In the genomic region with DNA sequence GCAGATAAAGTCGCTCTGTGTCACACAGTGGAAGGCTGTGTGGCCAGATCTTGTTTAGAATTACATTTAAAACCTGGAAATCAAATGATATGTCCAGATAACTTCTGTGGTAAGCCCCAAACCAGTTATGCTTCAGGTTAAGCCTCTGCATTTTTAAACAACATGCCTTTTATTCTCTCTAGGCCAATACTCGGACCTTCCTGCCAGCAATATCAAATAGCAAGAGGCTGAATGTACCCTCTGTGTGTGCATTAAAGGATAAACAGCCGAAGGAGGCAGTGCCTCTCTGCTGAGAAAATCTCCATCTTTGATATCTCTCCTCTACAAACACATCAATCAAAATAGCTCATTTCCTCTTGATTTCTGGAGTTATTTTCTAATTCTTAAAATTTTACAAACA, we compare ENCODE assay signal across 23 cellular contexts.
DNase-seq lines count a peak whose midpoint lies in the region; TF ChIP-seq lines count a peak whose summit lies in the region.
"Had no signal": no experiment of that assay in that cellular context is flagged by ENCODE, and none has a peak within 500 bp of the region (broad histone marks: within the 10 kb centered on the region; RNA-seq: fewer than 3 reads in every experiment).

No MANE protein-coding gene starts in this region.

- H3K27ac ChIP-seq in smooth muscle cell (ENCODE audit: low read depth): peak overlapping the region; percentile 13
- H3K27ac ChIP-seq: A549; BLaER1 treated with 17β-estradiol and CSF1 and Interleukin-3, amounts not matched to agents 10 nM and 100 nM; GM23248 had no signal

- no peaks in the 10 kb centered on the region for H3K9me3 ChIP-seq in smooth muscle cell (replicated peaks; ENCODE audit: low read depth)
- H3K9me3 ChIP-seq: A549; BE2C; BLaER1 treated with 17β-estradiol and CSF1 and Interleukin-3, amounts not matched to agents 10 nM and 100 nM; HAP-1 had no signal

- no peaks in the 10 kb centered on the region for H3F3A ChIP-seq in smooth muscle cell (ENCODE audit: low read depth)

- no peak overlapping the region for H3K4me3 ChIP-seq in smooth muscle cell
- H3K4me3 ChIP-seq: A549; BLaER1 treated with 17β-estradiol and CSF1 and Interleukin-3, amounts not matched to agents 10 nM and 100 nM; GM23248; HAP-1 had no signal

- no peaks in the 10 kb centered on the region for H3K36me3 ChIP-seq in smooth muscle cell (ENCODE audit: low read depth)
- H3K36me3 ChIP-seq: BE2C; BLaER1 treated with 17β-estradiol and CSF1 and Interleukin-3, amounts not matched to agents 10 nM and 100 nM; HAP-1 had no signal

- no peaks in the 10 kb centered on the region for H3K4me1 ChIP-seq in smooth muscle cell (ENCODE audit: low read depth)
- H3K4me1 ChIP-seq: A549; BE2C; BLaER1 treated with 17β-estradiol and CSF1 and Interleukin-3, amounts not matched to agents 10 nM and 100 nM; HAP-1 had no signal

- no peak for TF ChIP-seq CTCF in smooth muscle cell (IDR thresholded peaks at IDR 0.05; ENCODE audit: borderline replicate concordance, insufficient read depth, poor library complexity, severe bottlenecking)
- TF ChIP-seq CTCF in GM13976 (IDR thresholded peaks at IDR 0.05; ENCODE audit: borderline replicate concordance, control extremely low read depth, extremely low read depth, insufficient read depth, missing control alignments): no peak

- no peaks in the 10 kb centered on the region for H3K79me2 ChIP-seq in smooth muscle cell (ENCODE audit: low read depth)

- no peak overlapping the region for H3K9ac ChIP-seq in smooth muscle cell (ENCODE audit: low read depth)
- H3K9ac ChIP-seq: BLaER1 treated with 17β-estradiol and CSF1 and Interleukin-3, amounts not matched to agents 10 nM and 100 nM; GM23248 had no signal

- H2AFZ ChIP-seq in smooth muscle cell (ENCODE audit: low read depth): no peak overlapping the region
- H2AFZ ChIP-seq: GM23248 had no signal

- no peak overlapping the region for H3K4me2 ChIP-seq in smooth muscle cell
- H3K4me2 ChIP-seq: A549; BLaER1 treated with 17β-estradiol and CSF1 and Interleukin-3, amounts not matched to agents 10 nM and 100 nM had no signal

- peak; percentile 79 for DNase-seq in COLO829 (ENCODE audit: low spot score)
- DNase-seq in H4 (ENCODE audit: low spot score): peak; percentile 27
- peak; percentile 53 for DNase-seq in astrocyte of the hippocampus (ENCODE audit: low read depth, low spot score)
- DNase-seq in smooth muscle cell (lab: John Stamatoyannopoulos, UW; ENCODE audit: unreplicated experiment): no peak
- no peak for DNase-seq in GM13976 (ENCODE audit: low spot score)
- no peak for DNase-seq in activated CD4-positive, alpha-beta T cell treated with anti-CD3 and anti-CD28 coated beads for 4 hours
- no peak for DNase-seq in activated CD8-positive, alpha-beta memory T cell treated with anti-CD3 and anti-CD28 coated beads, Interleukin-2, amount 50 U/mL, for 4 hours
- DNase-seq: 8988T; ACHN; AML-193; BE2C; Calu3; CD4-positive, alpha-beta T cell; CD8-positive, alpha-beta memory T cell; COR-L47; DMS53; DMS79 treated with DMSO at 0.1 percent for 48 hours; GF-D8; GM23248; HFFc6 had no signal

- in situ Hi-C loops in GM13976 (cut with MboI; ENCODE audit: low sequenced_read_pairs, unreplicated experiment): no loop called here

- H4K20me1 ChIP-seq in smooth muscle cell (ENCODE audit: low read depth): no peaks in the 10 kb centered on the region
- H4K20me1 ChIP-seq: BLaER1 treated with 17β-estradiol and CSF1 and Interleukin-3, amounts not matched to agents 10 nM and 100 nM had no signal

- no peaks in the 10 kb centered on the region for H3K27me3 ChIP-seq in smooth muscle cell (ENCODE audit: low read depth)
- H3K27me3 ChIP-seq: BLaER1 treated with 17β-estradiol and CSF1 and Interleukin-3, amounts not matched to agents 10 nM and 100 nM had no signal

- WGBS in smooth muscle cell (ENCODE audit: low lambda C conversion rate): 50% methylated on average over 3 of the region's 3 CpGs

Comparison
In these comparisons a context has a peak if more than half of its experiments do, and no peak if none do; other contexts are left out.
1. DNase-seq: peak in COLO829 (single experiment), H4 (single experiment) and astrocyte of the hippocampus (single experiment); none in smooth muscle cell (single experiment), GM13976 (single experiment), activated CD4-positive, alpha-beta T cell treated with anti-CD3 and anti-CD28 coated beads for 4 hours (0 of 2) and activated CD8-positive, alpha-beta memory T cell treated with anti-CD3 and anti-CD28 coated beads, Interleukin-2, amount 50 U/mL, for 4 hours (single experiment).